1 cellular context compared by ENCODE assay signal in the genomic region with DNA sequence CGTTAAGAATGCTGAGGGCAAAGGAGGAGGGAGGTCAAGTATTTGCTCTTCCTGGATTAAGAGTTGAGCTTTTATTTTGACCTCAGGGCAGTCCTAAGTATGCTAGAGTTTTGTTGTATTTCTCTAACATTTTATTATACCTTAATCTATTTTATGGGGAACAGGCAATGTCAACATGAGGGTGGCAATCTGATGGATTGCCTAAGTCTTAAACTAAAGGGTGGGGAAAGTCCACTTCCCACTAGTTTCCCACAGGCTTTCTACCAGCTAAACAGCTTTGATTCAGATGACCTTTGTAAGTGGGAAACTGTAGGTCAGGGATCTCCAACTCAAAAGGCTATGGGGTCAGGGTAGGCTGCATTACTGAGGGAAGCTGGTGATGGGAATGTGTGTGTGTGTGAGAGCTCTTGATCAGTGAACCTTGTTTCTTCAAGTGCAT.
TF ChIP-seq lines count a peak whose summit lies in the region.

No MANE protein-coding gene starts in this region.

TF ChIP-seq in IMR-90, 13 proteins besides CTCF, POLR2A, EP300 and RAD21:
- TF ChIP-seq SMC3 (IDR thresholded peaks at IDR 0.05; ENCODE audit: low read depth, low read length) (no peak), BHLHE40 (IDR thresholded peaks at IDR 0.05; ENCODE audit: low read depth, low read length) (no peak), FOS (IDR thresholded peaks at IDR 0.05; ENCODE audit: low read depth, low read length) (no peak), MAFK (IDR thresholded peaks at IDR 0.05; ENCODE audit: low read depth, low read length) (no peak), MXI1 (IDR thresholded peaks at IDR 0.05; ENCODE audit: borderline replicate concordance, low read depth, low read length) (no peak), CHD1 (IDR thresholded peaks at IDR 0.05; ENCODE audit: low read depth, low read length) (no peak), CEBPB (IDR thresholded peaks at IDR 0.05; ENCODE audit: low read depth, low read length) (no peak), MAZ (IDR thresholded peaks at IDR 0.05; ENCODE audit: borderline replicate concordance, low read depth, low read length) (no peak), RFX5 (IDR thresholded peaks at IDR 0.05; ENCODE audit: low read depth, low read length) (no peak), RCOR1 (IDR thresholded peaks at IDR 0.05; ENCODE audit: insufficient replicate concordance, low read length) (no peak), NFE2L2 (IDR thresholded peaks at IDR 0.05; ENCODE audit: low read depth, low read length) (no peak)
- TF ChIP-seq, protein P1, sequence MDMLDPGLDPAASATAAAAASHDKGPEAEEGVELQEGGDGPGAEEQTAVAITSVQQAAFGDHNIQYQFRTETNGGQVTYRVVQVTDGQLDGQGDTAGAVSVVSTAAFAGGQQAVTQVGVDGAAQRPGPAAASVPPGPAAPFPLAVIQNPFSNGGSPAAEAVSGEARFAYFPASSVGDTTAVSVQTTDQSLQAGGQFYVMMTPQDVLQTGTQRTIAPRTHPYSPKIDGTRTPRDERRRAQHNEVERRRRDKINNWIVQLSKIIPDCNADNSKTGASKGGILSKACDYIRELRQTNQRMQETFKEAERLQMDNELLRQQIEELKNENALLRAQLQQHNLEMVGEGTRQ (IDR thresholded peaks at IDR 0.05; ENCODE audit: low read depth, low read length), result no peak
- TF ChIP-seq, protein P2, sequence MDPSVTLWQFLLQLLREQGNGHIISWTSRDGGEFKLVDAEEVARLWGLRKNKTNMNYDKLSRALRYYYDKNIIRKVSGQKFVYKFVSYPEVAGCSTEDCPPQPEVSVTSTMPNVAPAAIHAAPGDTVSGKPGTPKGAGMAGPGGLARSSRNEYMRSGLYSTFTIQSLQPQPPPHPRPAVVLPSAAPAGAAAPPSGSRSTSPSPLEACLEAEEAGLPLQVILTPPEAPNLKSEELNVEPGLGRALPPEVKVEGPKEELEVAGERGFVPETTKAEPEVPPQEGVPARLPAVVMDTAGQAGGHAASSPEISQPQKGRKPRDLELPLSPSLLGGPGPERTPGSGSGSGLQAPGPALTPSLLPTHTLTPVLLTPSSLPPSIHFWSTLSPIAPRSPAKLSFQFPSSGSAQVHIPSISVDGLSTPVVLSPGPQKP (IDR thresholded peaks at IDR 0.05; ENCODE audit: borderline replicate concordance, low read depth, low read length), result no peak
TF ChIP-seq in IMR-90: peak in this region for 0.
